In the genomic region with DNA sequence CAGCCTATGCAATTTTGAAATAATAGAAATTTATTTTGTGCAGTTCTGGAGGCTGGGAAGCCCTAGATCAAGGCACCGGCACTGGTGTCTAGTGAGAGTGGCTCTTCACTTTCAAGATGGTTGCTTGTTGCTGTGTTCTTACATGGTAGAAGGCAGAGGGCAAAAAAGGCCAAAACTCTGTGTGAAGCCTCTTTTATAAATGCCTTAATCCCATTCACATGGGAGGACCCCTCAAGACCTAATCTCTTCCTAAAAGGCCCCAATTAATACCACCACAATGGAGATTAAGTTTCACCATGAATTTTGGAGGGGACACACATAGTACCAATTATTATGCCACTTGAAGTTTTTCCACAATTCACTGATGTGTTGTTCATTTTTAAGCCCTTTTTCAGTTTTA, we compare ENCODE assay signal across 28 cellular contexts.
"Had no signal": no experiment of that assay in that cellular context is flagged by ENCODE, and none has a peak within 500 bp of the region (broad histone marks: within the 10 kb centered on the region; RNA-seq: fewer than 3 reads in every experiment).

No MANE protein-coding gene starts in this region.

- H2AFZ ChIP-seq: parathyroid adenoma had no signal

- H3K4me1 Mint-ChIP-seq: naive thymus-derived CD4-positive, alpha-beta T cell; natural killer cell; nephron; stimulated activated effector memory CD8-positive, alpha-beta T cell treated with anti-CD3 and anti-CD28 coated beads, Interleukin-12 subunit alpha, Interleukin-12 subunit beta, amount 100 ng/mL, for 72 hours; stimulated activated naive B cell treated with anti-CD40 and anti-IgM and Interleukin-4, amounts not matched to agents 10 μg/mL and 1 μg/mL and 100 μg/mL, for 72 hours had no signal

- H3K27ac ChIP-seq: ovary, parathyroid adenoma, psoas muscle, right lobe of liver, sigmoid colon, stomach, thoracic aorta, thyroid gland, tibial nerve, upper lobe of left lung, vagina had no signal

- H3K4me3 ChIP-seq: ovary, psoas muscle, right lobe of liver, sigmoid colon, stomach, thoracic aorta, thyroid gland, tibial nerve, upper lobe of left lung, vagina had no signal

- H3K9me3 ChIP-seq: ovary, psoas muscle, right lobe of liver, sigmoid colon, stomach, thoracic aorta, thyroid gland, tibial nerve, upper lobe of left lung, vagina had no signal

- H3K9ac ChIP-seq: parathyroid adenoma had no signal

- H3K27me3 Mint-ChIP-seq: progenitor cell of endocrine pancreas; stimulated activated naive B cell treated with anti-CD40 and anti-IgM and Interleukin-4, amounts not matched to agents 10 μg/mL and 1 μg/mL and 100 μg/mL, for 72 hours; stimulated activated naive CD8-positive, alpha-beta T cell treated with anti-CD3 and anti-CD28 coated beads, Interleukin-15, Interleukin-2, amounts not matched to agents 100 ng/mL and 50 ng/mL, for 24 hours had no signal

- H3K4me3 Mint-ChIP-seq: naive thymus-derived CD4-positive, alpha-beta T cell; natural killer cell; nephron; stimulated activated effector memory CD8-positive, alpha-beta T cell treated with anti-CD3 and anti-CD28 coated beads, Interleukin-12 subunit alpha, Interleukin-12 subunit beta, amount 100 ng/mL, for 72 hours; stimulated activated naive B cell treated with anti-CD40 and anti-IgM and Interleukin-4, amounts not matched to agents 10 μg/mL and 1 μg/mL and 100 μg/mL, for 72 hours; stimulated activated naive CD8-positive, alpha-beta T cell treated with anti-CD3 and anti-CD28 coated beads, Interleukin-15, Interleukin-2, amounts not matched to agents 100 ng/mL and 50 ng/mL, for 24 hours had no signal

- H3K9me3 Mint-ChIP-seq: naive thymus-derived CD4-positive, alpha-beta T cell; natural killer cell; nephron; stimulated activated effector memory CD8-positive, alpha-beta T cell treated with anti-CD3 and anti-CD28 coated beads, Interleukin-12 subunit alpha, Interleukin-12 subunit beta, amount 100 ng/mL, for 72 hours; stimulated activated naive B cell treated with anti-CD40 and anti-IgM and Interleukin-4, amounts not matched to agents 10 μg/mL and 1 μg/mL and 100 μg/mL, for 72 hours; stimulated activated naive CD8-positive, alpha-beta T cell treated with anti-CD3 and anti-CD28 coated beads, Interleukin-15, Interleukin-2, amounts not matched to agents 100 ng/mL and 50 ng/mL, for 24 hours had no signal

- H3K36me3 ChIP-seq: ovary, thyroid gland had no signal

- H3K4me1 ChIP-seq: parathyroid adenoma, psoas muscle, sigmoid colon, stomach, thyroid gland, tibial nerve, upper lobe of left lung, vagina had no signal

- H3K27ac Mint-ChIP-seq: naive thymus-derived CD4-positive, alpha-beta T cell; natural killer cell; nephron; progenitor cell of endocrine pancreas; stimulated activated effector memory CD8-positive, alpha-beta T cell treated with anti-CD3 and anti-CD28 coated beads, Interleukin-12 subunit alpha, Interleukin-12 subunit beta, amount 100 ng/mL, for 72 hours; stimulated activated naive B cell treated with anti-CD40 and anti-IgM and Interleukin-4, amounts not matched to agents 10 μg/mL and 1 μg/mL and 100 μg/mL, for 72 hours; stimulated activated naive CD8-positive, alpha-beta T cell treated with anti-CD3 and anti-CD28 coated beads, Interleukin-15, Interleukin-2, amounts not matched to agents 100 ng/mL and 50 ng/mL, for 24 hours had no signal

- H3K27me3 ChIP-seq: ovary, right lobe of liver, sigmoid colon, stomach, thyroid gland, tibial nerve, upper lobe of left lung, vagina had no signal

- H3K79me2 ChIP-seq: parathyroid adenoma had no signal

- DNase-seq: naive thymus-derived CD4-positive, alpha-beta T cell; natural killer cell; occipital lobe; ovary; posterior cingulate gyrus; psoas muscle; right cardiac atrium; right lobe of liver; sigmoid colon; small intestine; stimulated activated CD4-positive, alpha-beta T cell treated with anti-CD3 and anti-CD28 coated beads, Interleukin-15, amount 100 ng/mL, for 24 hours; stimulated activated CD4-positive, alpha-beta T cell treated with anti-CD3 and anti-CD28 coated beads, Interleukin-2, amount 100 ng/mL, for 24 hours; stimulated activated CD4-positive, alpha-beta T cell treated with anti-CD3 and anti-CD28 coated beads, Interleukin-2, amount 100 ng/mL, for 48 hours; stimulated activated CD4-positive, alpha-beta T cell treated with anti-CD3 and anti-CD28 coated beads, Interleukin-4, amount 100 ng/mL, for 24 hours; stimulated activated naive B cell treated with anti-CD40 and anti-IgM and Interleukin-4, amounts not matched to agents 10 μg/mL and 1 μg/mL and 100 μg/mL, for 72 hours; stimulated activated naive CD4-positive, alpha-beta T cell treated with Interleukin-2 at 50 U/mL for 16 hours; stomach; thyroid gland; trophoblast cell; upper lobe of left lung had no signal

- ATAC-seq: naive thymus-derived CD4-positive, alpha-beta T cell; natural killer cell; psoas muscle; right cardiac atrium; right lobe of liver; stimulated activated effector memory CD8-positive, alpha-beta T cell treated with anti-CD3 and anti-CD28 coated beads, Interleukin-12 subunit alpha, Interleukin-12 subunit beta, amount 100 ng/mL, for 72 hours; stimulated activated naive B cell treated with anti-CD40 and anti-IgM and Interleukin-4, amounts not matched to agents 10 μg/mL and 1 μg/mL and 100 μg/mL, for 72 hours had no signal
